1 cellular context compared by ENCODE assay signal in the genomic region with DNA sequence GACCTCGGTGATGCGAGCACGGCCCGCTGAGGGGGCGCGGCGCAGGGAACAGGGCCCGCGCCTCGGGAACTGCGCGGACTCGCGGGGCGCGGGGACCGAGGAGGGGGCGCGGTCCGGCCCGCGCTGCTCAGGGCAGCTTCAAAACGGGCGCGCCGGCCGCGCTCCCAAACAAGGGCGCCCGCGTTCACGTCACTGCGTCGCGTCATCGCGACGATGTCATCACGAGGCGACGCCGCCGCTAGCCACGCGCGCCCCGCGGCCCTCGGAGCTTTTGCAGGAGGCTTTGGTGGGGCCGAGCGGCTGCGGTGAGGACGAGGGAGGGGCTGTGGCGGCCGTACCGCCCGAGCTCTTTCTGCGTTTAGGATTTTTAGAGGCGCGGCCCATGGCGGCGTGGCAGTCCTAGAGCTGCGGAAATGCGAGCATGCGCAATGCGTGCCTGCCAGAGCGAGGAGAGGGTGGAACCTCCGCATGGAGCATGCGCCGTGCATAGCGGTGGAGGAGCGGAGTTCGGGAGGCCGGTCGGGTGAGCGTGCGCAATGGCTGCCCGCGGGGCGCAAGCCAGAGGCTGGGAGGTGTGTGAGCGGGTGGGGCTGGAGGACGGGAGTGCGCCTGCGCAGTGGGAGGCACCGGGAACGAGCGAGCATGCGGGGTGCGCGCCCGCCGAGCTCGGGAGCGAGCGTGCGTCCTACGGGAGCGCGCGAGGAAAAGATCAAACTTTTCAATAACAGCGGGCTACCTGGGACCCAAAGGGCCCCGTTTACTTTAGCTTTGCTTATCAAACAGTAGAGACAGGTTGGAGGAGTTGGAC.
TF ChIP-seq lines count a peak whose summit lies in the region.

A gene with protein sequence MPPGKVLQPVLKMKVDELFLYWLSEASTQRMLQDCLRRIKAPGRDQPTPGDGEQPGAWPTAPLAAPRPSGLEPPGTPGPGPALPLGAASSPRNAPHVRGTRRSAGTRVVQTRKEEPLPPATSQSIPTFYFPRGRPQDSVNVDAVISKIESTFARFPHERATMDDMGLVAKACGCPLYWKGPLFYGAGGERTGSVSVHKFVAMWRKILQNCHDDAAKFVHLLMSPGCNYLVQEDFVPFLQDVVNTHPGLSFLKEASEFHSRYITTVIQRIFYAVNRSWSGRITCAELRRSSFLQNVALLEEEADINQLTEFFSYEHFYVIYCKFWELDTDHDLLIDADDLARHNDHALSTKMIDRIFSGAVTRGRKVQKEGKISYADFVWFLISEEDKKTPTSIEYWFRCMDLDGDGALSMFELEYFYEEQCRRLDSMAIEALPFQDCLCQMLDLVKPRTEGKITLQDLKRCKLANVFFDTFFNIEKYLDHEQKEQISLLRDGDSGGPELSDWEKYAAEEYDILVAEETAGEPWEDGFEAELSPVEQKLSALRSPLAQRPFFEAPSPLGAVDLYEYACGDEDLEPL (minus strand): TSS at position 140 of the 808 bp plus-strand sequence. CDS start 216 bp downstream, outside the sequence.

TF ChIP-seq in HepG2, 621 proteins besides CTCF, POLR2A, EP300 and RAD21 (continued from another document and continues in another):
- TF ChIP-seq, protein P1, sequence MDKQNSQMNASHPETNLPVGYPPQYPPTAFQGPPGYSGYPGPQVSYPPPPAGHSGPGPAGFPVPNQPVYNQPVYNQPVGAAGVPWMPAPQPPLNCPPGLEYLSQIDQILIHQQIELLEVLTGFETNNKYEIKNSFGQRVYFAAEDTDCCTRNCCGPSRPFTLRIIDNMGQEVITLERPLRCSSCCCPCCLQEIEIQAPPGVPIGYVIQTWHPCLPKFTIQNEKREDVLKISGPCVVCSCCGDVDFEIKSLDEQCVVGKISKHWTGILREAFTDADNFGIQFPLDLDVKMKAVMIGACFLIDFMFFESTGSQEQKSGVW (CRISPR knock-in tag; IDR thresholded peaks at IDR 0.05; ENCODE audit: borderline replicate concordance) = no peak
- TF ChIP-seq BRCA1 (CRISPR knock-in tag; IDR thresholded peaks at IDR 0.05) (no peak), CBX2 (IDR thresholded peaks at IDR 0.05; ENCODE audit: low read depth, low read length) (no peak), CBX2 (CRISPR knock-in tag; IDR thresholded peaks at IDR 0.05; ENCODE audit: low read depth) (no peak), ZNF350 (CRISPR knock-in tag; IDR thresholded peaks at IDR 0.05; ENCODE audit: borderline replicate concordance, low read depth) (peak; percentile 87), CHD2 (IDR thresholded peaks at IDR 0.05; ENCODE audit: low read depth, low read length) (no peak), ZNF569 (CRISPR knock-in tag; IDR thresholded peaks at IDR 0.05; ENCODE audit: borderline replicate concordance) (no peak), ZNF124 (CRISPR knock-in tag; IDR thresholded peaks at IDR 0.05) (peak; percentile 40; the same call in 1 of the 2 replicates), SALL1 (CRISPR knock-in tag; IDR thresholded peaks at IDR 0.05) (peak; percentile 87), ZFX (CRISPR knock-in tag; IDR thresholded peaks at IDR 0.05; ENCODE audit: low read depth) (peak; percentile 99), ZNF564 (CRISPR knock-in tag; IDR thresholded peaks at IDR 0.05) (no peak; the same call in 1 of the 2 replicates), ZNF709 (CRISPR knock-in tag; IDR thresholded peaks at IDR 0.05) (0 out of 2 replicates have a peak, but pooled peaks have one; percentile 7), ELF3 (CRISPR knock-in tag; IDR thresholded peaks at IDR 0.05) (peak; percentile 26; the same call in 1 of the 2 replicates), TOPORS (CRISPR knock-in tag; IDR thresholded peaks at IDR 0.05) (no peak), ZNF546 (CRISPR knock-in tag; conservative IDR thresholded peaks at IDR 0.05) (peak; percentile 74; the same call in 1 of the 2 replicates), SP5 (CRISPR knock-in tag; IDR thresholded peaks at IDR 0.05; ENCODE audit: borderline replicate concordance, low read depth) (no peak; the same call in 1 of the 2 replicates), MXD4 (CRISPR knock-in tag; IDR thresholded peaks at IDR 0.05) (peak; percentile 94), PHF20 (CRISPR knock-in tag; IDR thresholded peaks at IDR 0.05) (peak; percentile 96), ZNF737 (CRISPR knock-in tag; IDR thresholded peaks at IDR 0.05; ENCODE audit: borderline replicate concordance) (no peak), NCOA2 (CRISPR knock-in tag; IDR thresholded peaks at IDR 0.05) (no peak), ZNF558 (CRISPR knock-in tag; IDR thresholded peaks at IDR 0.05; ENCODE audit: borderline replicate concordance) (no peak; the same call in 1 of the 2 replicates), GATA4 (IDR thresholded peaks at IDR 0.05; ENCODE audit: borderline replicate concordance, low read depth) (no peak), GLI4 (CRISPR knock-in tag; IDR thresholded peaks at IDR 0.05; ENCODE audit: borderline replicate concordance) (0 out of 2 replicates have a peak, but pooled peaks have one; percentile 25)
- TF ChIP-seq, protein P2, sequence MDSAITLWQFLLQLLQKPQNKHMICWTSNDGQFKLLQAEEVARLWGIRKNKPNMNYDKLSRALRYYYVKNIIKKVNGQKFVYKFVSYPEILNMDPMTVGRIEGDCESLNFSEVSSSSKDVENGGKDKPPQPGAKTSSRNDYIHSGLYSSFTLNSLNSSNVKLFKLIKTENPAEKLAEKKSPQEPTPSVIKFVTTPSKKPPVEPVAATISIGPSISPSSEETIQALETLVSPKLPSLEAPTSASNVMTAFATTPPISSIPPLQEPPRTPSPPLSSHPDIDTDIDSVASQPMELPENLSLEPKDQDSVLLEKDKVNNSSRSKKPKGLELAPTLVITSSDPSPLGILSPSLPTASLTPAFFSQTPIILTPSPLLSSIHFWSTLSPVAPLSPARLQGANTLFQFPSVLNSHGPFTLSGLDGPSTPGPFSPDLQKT (CRISPR knock-in tag; IDR thresholded peaks at IDR 0.05; ENCODE audit: borderline replicate concordance) = 0 out of 2 replicates have a peak, but pooled peaks have one; percentile 68
- TF ChIP-seq, protein P3, sequence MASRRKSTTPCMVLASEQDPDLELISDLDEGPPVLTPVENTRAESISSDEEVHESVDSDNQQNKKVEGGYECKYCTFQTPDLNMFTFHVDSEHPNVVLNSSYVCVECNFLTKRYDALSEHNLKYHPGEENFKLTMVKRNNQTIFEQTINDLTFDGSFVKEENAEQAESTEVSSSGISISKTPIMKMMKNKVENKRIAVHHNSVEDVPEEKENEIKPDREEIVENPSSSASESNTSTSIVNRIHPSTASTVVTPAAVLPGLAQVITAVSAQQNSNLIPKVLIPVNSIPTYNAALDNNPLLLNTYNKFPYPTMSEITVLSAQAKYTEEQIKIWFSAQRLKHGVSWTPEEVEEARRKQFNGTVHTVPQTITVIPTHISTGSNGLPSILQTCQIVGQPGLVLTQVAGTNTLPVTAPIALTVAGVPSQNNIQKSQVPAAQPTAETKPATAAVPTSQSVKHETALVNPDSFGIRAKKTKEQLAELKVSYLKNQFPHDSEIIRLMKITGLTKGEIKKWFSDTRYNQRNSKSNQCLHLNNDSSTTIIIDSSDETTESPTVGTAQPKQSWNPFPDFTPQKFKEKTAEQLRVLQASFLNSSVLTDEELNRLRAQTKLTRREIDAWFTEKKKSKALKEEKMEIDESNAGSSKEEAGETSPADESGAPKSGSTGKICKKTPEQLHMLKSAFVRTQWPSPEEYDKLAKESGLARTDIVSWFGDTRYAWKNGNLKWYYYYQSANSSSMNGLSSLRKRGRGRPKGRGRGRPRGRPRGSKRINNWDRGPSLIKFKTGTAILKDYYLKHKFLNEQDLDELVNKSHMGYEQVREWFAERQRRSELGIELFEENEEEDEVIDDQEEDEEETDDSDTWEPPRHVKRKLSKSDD (CRISPR knock-in tag; IDR thresholded peaks at IDR 0.05; ENCODE audit: low read depth) = peak; percentile 92
- TF ChIP-seq, protein P4, sequence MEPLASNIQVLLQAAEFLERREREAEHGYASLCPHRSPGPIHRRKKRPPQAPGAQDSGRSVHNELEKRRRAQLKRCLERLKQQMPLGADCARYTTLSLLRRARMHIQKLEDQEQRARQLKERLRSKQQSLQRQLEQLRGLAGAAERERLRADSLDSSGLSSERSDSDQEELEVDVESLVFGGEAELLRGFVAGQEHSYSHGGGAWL (CRISPR knock-in tag; IDR thresholded peaks at IDR 0.05) = peak; percentile 82
- TF ChIP-seq, protein P5, sequence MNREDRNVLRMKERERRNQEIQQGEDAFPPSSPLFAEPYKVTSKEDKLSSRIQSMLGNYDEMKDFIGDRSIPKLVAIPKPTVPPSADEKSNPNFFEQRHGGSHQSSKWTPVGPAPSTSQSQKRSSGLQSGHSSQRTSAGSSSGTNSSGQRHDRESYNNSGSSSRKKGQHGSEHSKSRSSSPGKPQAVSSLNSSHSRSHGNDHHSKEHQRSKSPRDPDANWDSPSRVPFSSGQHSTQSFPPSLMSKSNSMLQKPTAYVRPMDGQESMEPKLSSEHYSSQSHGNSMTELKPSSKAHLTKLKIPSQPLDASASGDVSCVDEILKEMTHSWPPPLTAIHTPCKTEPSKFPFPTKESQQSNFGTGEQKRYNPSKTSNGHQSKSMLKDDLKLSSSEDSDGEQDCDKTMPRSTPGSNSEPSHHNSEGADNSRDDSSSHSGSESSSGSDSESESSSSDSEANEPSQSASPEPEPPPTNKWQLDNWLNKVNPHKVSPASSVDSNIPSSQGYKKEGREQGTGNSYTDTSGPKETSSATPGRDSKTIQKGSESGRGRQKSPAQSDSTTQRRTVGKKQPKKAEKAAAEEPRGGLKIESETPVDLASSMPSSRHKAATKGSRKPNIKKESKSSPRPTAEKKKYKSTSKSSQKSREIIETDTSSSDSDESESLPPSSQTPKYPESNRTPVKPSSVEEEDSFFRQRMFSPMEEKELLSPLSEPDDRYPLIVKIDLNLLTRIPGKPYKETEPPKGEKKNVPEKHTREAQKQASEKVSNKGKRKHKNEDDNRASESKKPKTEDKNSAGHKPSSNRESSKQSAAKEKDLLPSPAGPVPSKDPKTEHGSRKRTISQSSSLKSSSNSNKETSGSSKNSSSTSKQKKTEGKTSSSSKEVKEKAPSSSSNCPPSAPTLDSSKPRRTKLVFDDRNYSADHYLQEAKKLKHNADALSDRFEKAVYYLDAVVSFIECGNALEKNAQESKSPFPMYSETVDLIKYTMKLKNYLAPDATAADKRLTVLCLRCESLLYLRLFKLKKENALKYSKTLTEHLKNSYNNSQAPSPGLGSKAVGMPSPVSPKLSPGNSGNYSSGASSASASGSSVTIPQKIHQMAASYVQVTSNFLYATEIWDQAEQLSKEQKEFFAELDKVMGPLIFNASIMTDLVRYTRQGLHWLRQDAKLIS (CRISPR knock-in tag; IDR thresholded peaks at IDR 0.05) = no peak
- TF ChIP-seq, protein P6, sequence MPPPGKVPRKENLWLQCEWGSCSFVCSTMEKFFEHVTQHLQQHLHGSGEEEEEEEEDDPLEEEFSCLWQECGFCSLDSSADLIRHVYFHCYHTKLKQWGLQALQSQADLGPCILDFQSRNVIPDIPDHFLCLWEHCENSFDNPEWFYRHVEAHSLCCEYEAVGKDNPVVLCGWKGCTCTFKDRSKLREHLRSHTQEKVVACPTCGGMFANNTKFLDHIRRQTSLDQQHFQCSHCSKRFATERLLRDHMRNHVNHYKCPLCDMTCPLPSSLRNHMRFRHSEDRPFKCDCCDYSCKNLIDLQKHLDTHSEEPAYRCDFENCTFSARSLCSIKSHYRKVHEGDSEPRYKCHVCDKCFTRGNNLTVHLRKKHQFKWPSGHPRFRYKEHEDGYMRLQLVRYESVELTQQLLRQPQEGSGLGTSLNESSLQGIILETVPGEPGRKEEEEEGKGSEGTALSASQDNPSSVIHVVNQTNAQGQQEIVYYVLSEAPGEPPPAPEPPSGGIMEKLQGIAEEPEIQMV (CRISPR knock-in tag; IDR thresholded peaks at IDR 0.05; ENCODE audit: low read depth) = peak; percentile 89; the same call in 1 of the 2 replicates
- TF ChIP-seq, protein P7, sequence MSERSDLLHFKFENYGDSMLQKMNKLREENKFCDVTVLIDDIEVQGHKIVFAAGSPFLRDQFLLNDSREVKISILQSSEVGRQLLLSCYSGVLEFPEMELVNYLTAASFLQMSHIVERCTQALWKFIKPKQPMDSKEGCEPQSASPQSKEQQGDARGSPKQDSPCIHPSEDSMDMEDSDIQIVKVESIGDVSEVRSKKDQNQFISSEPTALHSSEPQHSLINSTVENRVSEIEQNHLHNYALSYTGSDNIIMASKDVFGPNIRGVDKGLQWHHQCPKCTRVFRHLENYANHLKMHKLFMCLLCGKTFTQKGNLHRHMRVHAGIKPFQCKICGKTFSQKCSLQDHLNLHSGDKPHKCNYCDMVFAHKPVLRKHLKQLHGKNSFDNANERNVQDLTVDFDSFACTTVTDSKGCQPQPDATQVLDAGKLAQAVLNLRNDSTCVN (CRISPR knock-in tag; IDR thresholded peaks at IDR 0.05; ENCODE audit: borderline replicate concordance) = no peak; the same call in 1 of the 2 replicates
- TF ChIP-seq, protein P8, sequence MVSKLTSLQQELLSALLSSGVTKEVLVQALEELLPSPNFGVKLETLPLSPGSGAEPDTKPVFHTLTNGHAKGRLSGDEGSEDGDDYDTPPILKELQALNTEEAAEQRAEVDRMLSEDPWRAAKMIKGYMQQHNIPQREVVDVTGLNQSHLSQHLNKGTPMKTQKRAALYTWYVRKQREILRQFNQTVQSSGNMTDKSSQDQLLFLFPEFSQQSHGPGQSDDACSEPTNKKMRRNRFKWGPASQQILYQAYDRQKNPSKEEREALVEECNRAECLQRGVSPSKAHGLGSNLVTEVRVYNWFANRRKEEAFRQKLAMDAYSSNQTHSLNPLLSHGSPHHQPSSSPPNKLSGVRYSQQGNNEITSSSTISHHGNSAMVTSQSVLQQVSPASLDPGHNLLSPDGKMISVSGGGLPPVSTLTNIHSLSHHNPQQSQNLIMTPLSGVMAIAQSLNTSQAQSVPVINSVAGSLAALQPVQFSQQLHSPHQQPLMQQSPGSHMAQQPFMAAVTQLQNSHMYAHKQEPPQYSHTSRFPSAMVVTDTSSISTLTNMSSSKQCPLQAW (CRISPR knock-in tag; IDR thresholded peaks at IDR 0.05) = peak; percentile 90
- TF ChIP-seq, protein P9, sequence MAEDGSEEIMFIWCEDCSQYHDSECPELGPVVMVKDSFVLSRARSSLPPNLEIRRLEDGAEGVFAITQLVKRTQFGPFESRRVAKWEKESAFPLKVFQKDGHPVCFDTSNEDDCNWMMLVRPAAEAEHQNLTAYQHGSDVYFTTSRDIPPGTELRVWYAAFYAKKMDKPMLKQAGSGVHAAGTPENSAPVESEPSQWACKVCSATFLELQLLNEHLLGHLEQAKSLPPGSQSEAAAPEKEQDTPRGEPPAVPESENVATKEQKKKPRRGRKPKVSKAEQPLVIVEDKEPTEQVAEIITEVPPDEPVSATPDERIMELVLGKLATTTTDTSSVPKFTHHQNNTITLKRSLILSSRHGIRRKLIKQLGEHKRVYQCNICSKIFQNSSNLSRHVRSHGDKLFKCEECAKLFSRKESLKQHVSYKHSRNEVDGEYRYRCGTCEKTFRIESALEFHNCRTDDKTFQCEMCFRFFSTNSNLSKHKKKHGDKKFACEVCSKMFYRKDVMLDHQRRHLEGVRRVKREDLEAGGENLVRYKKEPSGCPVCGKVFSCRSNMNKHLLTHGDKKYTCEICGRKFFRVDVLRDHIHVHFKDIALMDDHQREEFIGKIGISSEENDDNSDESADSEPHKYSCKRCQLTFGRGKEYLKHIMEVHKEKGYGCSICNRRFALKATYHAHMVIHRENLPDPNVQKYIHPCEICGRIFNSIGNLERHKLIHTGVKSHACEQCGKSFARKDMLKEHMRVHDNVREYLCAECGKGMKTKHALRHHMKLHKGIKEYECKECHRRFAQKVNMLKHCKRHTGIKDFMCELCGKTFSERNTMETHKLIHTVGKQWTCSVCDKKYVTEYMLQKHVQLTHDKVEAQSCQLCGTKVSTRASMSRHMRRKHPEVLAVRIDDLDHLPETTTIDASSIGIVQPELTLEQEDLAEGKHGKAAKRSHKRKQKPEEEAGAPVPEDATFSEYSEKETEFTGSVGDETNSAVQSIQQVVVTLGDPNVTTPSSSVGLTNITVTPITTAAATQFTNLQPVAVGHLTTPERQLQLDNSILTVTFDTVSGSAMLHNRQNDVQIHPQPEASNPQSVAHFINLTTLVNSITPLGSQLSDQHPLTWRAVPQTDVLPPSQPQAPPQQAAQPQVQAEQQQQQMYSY (CRISPR knock-in tag; IDR thresholded peaks at IDR 0.05) = no peak
